In the genomic region with DNA sequence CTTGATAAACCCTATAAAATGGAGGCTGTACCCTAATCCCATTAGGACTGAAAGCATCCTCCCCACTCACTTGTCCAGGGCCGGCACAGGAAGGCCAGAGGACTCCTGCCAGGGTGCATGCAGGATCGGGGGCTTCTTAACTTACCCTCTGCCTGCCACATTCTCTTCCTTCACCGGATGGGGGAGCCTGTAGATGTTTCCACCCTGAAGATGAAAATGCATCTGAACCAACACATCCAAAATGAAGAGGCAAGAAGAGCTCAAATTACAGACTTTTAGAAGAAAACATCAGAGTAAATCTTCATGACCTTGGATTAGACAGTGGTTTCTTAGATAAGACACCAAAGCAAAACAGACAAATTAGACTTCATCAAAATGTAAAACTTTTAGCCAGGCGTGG, we compare ENCODE assay signal across 2 cellular contexts.
TF ChIP-seq lines count a peak whose summit lies in the region.

No MANE protein-coding gene starts in this region.

TF ChIP-seq in HEK293, 187 proteins besides CTCF, POLR2A, EP300 and RAD21 (continued from another document):
- TF ChIP-seq ZNF654 (tag by site-specific recombination; IDR thresholded peaks at IDR 0.05; ENCODE audit: low read depth), result 0 out of 2 replicates have a peak, but pooled peaks have one; percentile 9
- TF ChIP-seq ZNF701 (tag by site-specific recombination; IDR thresholded peaks at IDR 0.05), result no peak

TF ChIP-seq in liver, 16 proteins besides CTCF, POLR2A, EP300 and RAD21 (continued from another document):
- TF ChIP-seq MAX (IDR thresholded peaks at IDR 0.05), result no peak
- TF ChIP-seq FOXA1 (IDR thresholded peaks at IDR 0.05), result no peak
